Comparison of ENCODE assay signal across 25 cellular contexts in the genomic region with DNA sequence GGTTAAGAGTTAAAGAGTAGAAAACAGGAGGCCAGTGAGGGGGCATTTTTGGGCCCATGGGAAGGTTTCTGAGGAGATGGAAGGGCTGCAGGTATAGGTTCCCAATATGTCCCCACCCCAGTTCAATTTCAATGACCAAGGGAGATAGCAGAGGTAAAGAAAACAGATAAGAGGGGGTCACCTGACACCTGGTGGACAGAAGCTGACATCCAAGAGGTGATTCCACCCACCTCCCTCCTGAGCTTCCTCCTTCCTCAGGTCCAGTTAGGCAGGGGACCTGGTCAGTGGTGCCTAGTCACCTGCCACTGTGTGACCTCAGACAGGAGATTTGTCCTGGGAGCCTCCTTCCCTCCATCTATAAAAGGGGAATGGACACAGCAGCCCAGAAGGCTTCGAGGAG. TPM values are rescaled to one million over a fixed set of nuclear protein-coding genes. Genes with fewer than 3 reads are reported as not detected.
"Had no signal": no experiment of that assay in that cellular context is flagged by ENCODE, and none has a peak within 500 bp of the region (broad histone marks: within the 10 kb centered on the region; RNA-seq: fewer than 3 reads in every experiment).

No MANE protein-coding gene starts in this region.

- H3K27ac ChIP-seq: ascending aorta, VCaP had no signal

- H3K27me3 ChIP-seq: ascending aorta had no signal

- H3K4me1 Mint-ChIP-seq: brain had no signal

- H3K4me1 ChIP-seq: ascending aorta had no signal

- DNase-seq: activated CD4-positive, alpha-beta T cell treated with anti-CD3 and anti-CD28 coated beads for 36 hours; activated CD8-positive, alpha-beta memory T cell treated with anti-CD3 and anti-CD28 coated beads, Interleukin-2, amount 50 U/mL, for 4 hours; activated CD8-positive, alpha-beta T cell treated with anti-CD3 and anti-CD28 coated beads for 36 hours; activated naive CD8-positive, alpha-beta T cell treated with anti-CD3 and anti-CD28 coated beads, Interleukin-2, amount 50 U/mL, for 24 hours; amniotic stem cell; NCI-H1092; NCI-H1417; NCI-H1930; NCI-H2171; NCI-H510A treated with DMSO at 0.1 percent for 48 hours; NCI-H69; NK-92 treated with Interleukin-12 subunit alpha and Interleukin-12 subunit beta, amount 100 ng/mL, for 24 hours; OCI-M1; RPMI8226; SK-N-SH; T-helper 1 cell had no signal

- H3K36me3 Mint-ChIP-seq: activated naive CD4-positive, alpha-beta T cell treated with anti-CD3 and anti-CD28 coated beads, Interleukin-2, amount 50 U/mL, for 72 hours; brain had no signal

- H3K27me3 Mint-ChIP-seq: brain had no signal

- H3K27ac Mint-ChIP-seq: activated CD4-positive, alpha-beta T cell treated with anti-CD3 and anti-CD28 coated beads for 36 hours; activated CD8-positive, alpha-beta T cell treated with anti-CD3 and anti-CD28 coated beads for 36 hours; activated naive CD4-positive, alpha-beta T cell treated with anti-CD3 and anti-CD28 coated beads, Interleukin-2, amount 50 U/mL, for 72 hours; activated naive CD8-positive, alpha-beta T cell treated with anti-CD3 and anti-CD28 coated beads, Interleukin-2, amount 50 U/mL, for 24 hours; brain had no signal

- H3K4me3 Mint-ChIP-seq: activated CD4-positive, alpha-beta T cell treated with anti-CD3 and anti-CD28 coated beads for 36 hours; activated CD8-positive, alpha-beta T cell treated with anti-CD3 and anti-CD28 coated beads for 36 hours; activated naive CD8-positive, alpha-beta T cell treated with anti-CD3 and anti-CD28 coated beads, Interleukin-2, amount 50 U/mL, for 24 hours; brain had no signal

- H3K9me3 Mint-ChIP-seq: activated CD8-positive, alpha-beta T cell treated with anti-CD3 and anti-CD28 coated beads for 36 hours; activated naive CD8-positive, alpha-beta T cell treated with anti-CD3 and anti-CD28 coated beads, Interleukin-2, amount 50 U/mL, for 24 hours had no signal

- H3K4me2 ChIP-seq: SK-N-SH had no signal

- H3K36me3 ChIP-seq: ascending aorta had no signal

- H3K9me3 ChIP-seq: ascending aorta, SK-N-SH had no signal

- H3K4me3 ChIP-seq: ascending aorta had no signal

- ATAC-seq: activated CD4-positive, alpha-beta T cell treated with anti-CD3 and anti-CD28 coated beads for 36 hours; activated CD8-positive, alpha-beta T cell treated with anti-CD3 and anti-CD28 coated beads for 36 hours; activated naive CD8-positive, alpha-beta T cell treated with anti-CD3 and anti-CD28 coated beads, Interleukin-2, amount 50 U/mL, for 24 hours; Panc1; Right ventricle myocardium inferior had no signal

- H3K9ac ChIP-seq: SK-N-SH had no signal

RNA-seq across cellular contexts. Expression of gene MAS1L, which starts 29.5 kb away (rescaled TPM):
- total RNA-seq: activated CD4-positive, alpha-beta T cell treated with anti-CD3 and anti-CD28 coated beads for 36 hours; activated CD8-positive, alpha-beta T cell treated with anti-CD3 and anti-CD28 coated beads for 36 hours; activated naive CD4-positive, alpha-beta T cell treated with anti-CD3 and anti-CD28 coated beads, Interleukin-2, amount 50 U/mL, for 72 hours; ascending aorta; LHCN-M2; MCF 10A; Right ventricle myocardium inferior; T-helper 2 cell treated with Interferon-gamma antibody and Interleukin-4, amounts not matched to agents 100 ng/mL and 5 ng/mL, for 36 hours had no signal
- polyA plus RNA-seq: SK-N-SH had no signal

RNA-seq across cellular contexts. Expression of gene UBD, which starts 42.3 kb away (rescaled TPM):
- total RNA-seq: ascending aorta, LHCN-M2, MCF 10A, Right ventricle myocardium inferior had no signal
- polyA plus RNA-seq: SK-N-SH had no signal
